Comparison of ENCODE assay signal across 24 cellular contexts in genomic region chr3:124424396-124424795, GRCh38.
DNase-seq lines count a peak whose midpoint lies in the region; ATAC-seq, FAIRE-seq and TF ChIP-seq lines count a peak whose summit lies in the region.
"Had no signal": no experiment of that assay in that cellular context is flagged by ENCODE, and none has a peak within 500 bp of the region (broad histone marks: within the 10 kb centered on the region; RNA-seq: fewer than 3 reads in every experiment).

No MANE protein-coding gene starts in this region.

- no peaks in the 10 kb centered on the region for H3K9me3 ChIP-seq in heart right ventricle
- H3K9me3 ChIP-seq: A549; BE2C; BLaER1 treated with 17β-estradiol and CSF1 and Interleukin-3, amounts not matched to agents 10 nM and 100 nM had no signal

- no peak overlapping the region for H3K4me3 Mint-ChIP-seq in WTC11
- H3K4me3 Mint-ChIP-seq: CD14-positive monocyte; CD4-positive, alpha-beta T cell; CD8-positive, alpha-beta memory T cell; GM23338; H9 had no signal

- H3K4me1 ChIP-seq in heart right ventricle = peaks cover 0 to 9% (median 0%) of the 10 kb centered on the region in 9 donors

- POLR2A ChIA-PET in WTC11 (lab: Charles Lee) = no interaction called here

- TF ChIP-seq CTCF in D721Med (IDR thresholded peaks at IDR 0.05; ENCODE audit: insufficient read depth, missing control alignments) (no peak), WTC11 (IDR thresholded peaks at IDR 0.05) (no peak), dorsolateral prefrontal cortex (IDR thresholded peaks at IDR 0.05 in 54 of 56, conservative IDR thresholded peaks at IDR 0.05 in 2 of 56; ENCODE audit: low read depth in 1 of 56, partially characterized antibody in 56 of 56) (no peak), heart right ventricle (IDR thresholded peaks at IDR 0.05) (no peak)

- no peaks in the 10 kb centered on the region for H3K9me3 Mint-ChIP-seq in WTC11
- H3K9me3 Mint-ChIP-seq: CD14-positive monocyte; CD4-positive, alpha-beta T cell; GM23338; H9 had no signal

- CTCF ChIA-PET in WTC11 (lab: Charles Lee) = no interaction called here

- H3K4me1 Mint-ChIP-seq in WTC11 = peaks cover 5% of the 10 kb centered on the region; the same call in 1 of the 2 replicates
- H3K4me1 Mint-ChIP-seq: CD14-positive monocyte; CD8-positive, alpha-beta memory T cell; H9 had no signal

- intact Hi-C loops in dorsolateral prefrontal cortex (cut with DNase I) = no loop called here
- intact Hi-C loops in heart right ventricle (cut with DNase I) = no loop called here
- intact Hi-C loops in posterior cingulate gyrus (cut with DNase I) = no loop called here

- ATAC-seq in WTC11 (0 out of 2 replicates have a peak, but pooled peaks have one; percentile 18), heart right ventricle (no peak)
- ATAC-seq: A549, GM23338, HCT116 had no signal

- DNase-seq in D721Med (ENCODE audit: insufficient read length, low spot score) (peak; percentile 36), NCI-H82 (lab: John Stamatoyannopoulos, UW) (peak; percentile 81), WTC11 (ENCODE audit: low spot score) (no peak), dorsolateral prefrontal cortex (no peak), heart right ventricle (no peak), posterior cingulate gyrus (no peak)
- no peak for DNase-seq in effector CD8-positive, alpha-beta T cell (lab: John Stamatoyannopoulos, UW)
- DNase-seq in activated naive CD4-positive, alpha-beta T cell treated with anti-CD3 and anti-CD28 coated beads, Interleukin-2, amount 50 U/mL, for 16 hours = no peak
- DNase-seq: 8988T; ACHN; AML-193; BE2C; CD4-positive, alpha-beta T cell; CD8-positive, alpha-beta memory T cell; DMS153; DND-41; H9 had no signal

- H3K27ac ChIP-seq in dorsolateral prefrontal cortex (peak overlapping the region in 31 of 59 donors; percentile 8 to 83 (median 35)), heart right ventricle (no peak overlapping the region)
- H3K27ac ChIP-seq: A549; BLaER1 treated with 17β-estradiol and CSF1 and Interleukin-3, amounts not matched to agents 10 nM and 100 nM had no signal

- H3K4me3 ChIP-seq in dorsolateral prefrontal cortex (no peak overlapping the region), heart right ventricle (no peak overlapping the region)
- H3K4me3 ChIP-seq: A549; BLaER1 treated with 17β-estradiol and CSF1 and Interleukin-3, amounts not matched to agents 10 nM and 100 nM; GM23338 had no signal

- peaks cover 0 to 90% (median 13%) of the 10 kb centered on the region in 9 donors for H3K36me3 ChIP-seq in heart right ventricle

- WGBS in heart right ventricle, 2 donors = 77 to 83% methylated on average over 2 of the region's 2 CpGs

- H3K36me3 Mint-ChIP-seq in WTC11 = no peaks in the 10 kb centered on the region
- H3K36me3 Mint-ChIP-seq: CD14-positive monocyte; CD8-positive, alpha-beta memory T cell had no signal

- H3K27me3 Mint-ChIP-seq in WTC11 (ENCODE audit: low read depth) = no peaks in the 10 kb centered on the region

- H3K27me3 ChIP-seq in dorsolateral prefrontal cortex = no peaks in the 10 kb centered on the region
- no peaks in the 10 kb centered on the region for H3K27me3 ChIP-seq in heart right ventricle
- H3K27me3 ChIP-seq: BE2C; BLaER1 treated with 17β-estradiol and CSF1 and Interleukin-3, amounts not matched to agents 10 nM and 100 nM had no signal

- H3K27ac Mint-ChIP-seq in WTC11 = no peak overlapping the region
- H3K27ac Mint-ChIP-seq: CD14-positive monocyte; CD4-positive, alpha-beta T cell; CD8-positive, alpha-beta memory T cell; GM23338; H9 had no signal

- no peak for FAIRE-seq in D721Med (lab: Jason Lieb, UNC)
- FAIRE-seq: A549, G401.6, GM12892 had no signal

TF ChIP-seq in WTC11, 78 proteins besides CTCF, POLR2A, EP300 and RAD21:
- TF ChIP-seq RELA (CRISPR knock-in tag; IDR thresholded peaks at IDR 0.05; ENCODE audit: borderline replicate concordance) (no peak), SOX15 (CRISPR knock-in tag; IDR thresholded peaks at IDR 0.05) (no peak), ZNF263 (CRISPR knock-in tag; IDR thresholded peaks at IDR 0.05; ENCODE audit: low read depth) (no peak), CREB1 (CRISPR knock-in tag; IDR thresholded peaks at IDR 0.05) (no peak), ZBTB43 (CRISPR knock-in tag; IDR thresholded peaks at IDR 0.05) (no peak), GTF2I (CRISPR knock-in tag; conservative IDR thresholded peaks at IDR 0.05) (no peak), MYBL2 (CRISPR knock-in tag; IDR thresholded peaks at IDR 0.05) (no peak), ZNF232 (CRISPR knock-in tag; IDR thresholded peaks at IDR 0.05) (no peak), PRRX2 (CRISPR knock-in tag; IDR thresholded peaks at IDR 0.05) (no peak), ZNF423 (CRISPR knock-in tag; IDR thresholded peaks at IDR 0.05) (no peak), ATF1 (CRISPR knock-in tag; IDR thresholded peaks at IDR 0.05) (no peak), ZNF416 (CRISPR knock-in tag; IDR thresholded peaks at IDR 0.05) (no peak), SP1 (CRISPR knock-in tag; conservative IDR thresholded peaks at IDR 0.05) (no peak), ATF2 (CRISPR knock-in tag; IDR thresholded peaks at IDR 0.05; ENCODE audit: borderline replicate concordance, low read depth) (no peak), MLX (CRISPR knock-in tag; IDR thresholded peaks at IDR 0.05) (no peak), HMGA2 (CRISPR knock-in tag; IDR thresholded peaks at IDR 0.05) (no peak), ESRRA (CRISPR knock-in tag; IDR thresholded peaks at IDR 0.05; ENCODE audit: borderline replicate concordance) (no peak), TP53 (CRISPR knock-in tag; IDR thresholded peaks at IDR 0.05) (no peak)

Comparison
In these comparisons a context has a peak if more than half of its experiments do, and no peak if none do; other contexts are left out.
1. DNase-seq: peak in D721Med (single experiment) and NCI-H82 (single experiment); none in WTC11 (single experiment), dorsolateral prefrontal cortex (0 of 10), effector CD8-positive, alpha-beta T cell (single experiment), heart right ventricle (0 of 2), activated naive CD4-positive, alpha-beta T cell treated with anti-CD3 and anti-CD28 coated beads, Interleukin-2, amount 50 U/mL, for 16 hours (single experiment) and posterior cingulate gyrus (0 of 10).
2. H3K27ac ChIP-seq: peak in dorsolateral prefrontal cortex (31 of 59); none in heart right ventricle (0 of 10).